9 cellular contexts compared by ENCODE assay signal in the genomic region with DNA sequence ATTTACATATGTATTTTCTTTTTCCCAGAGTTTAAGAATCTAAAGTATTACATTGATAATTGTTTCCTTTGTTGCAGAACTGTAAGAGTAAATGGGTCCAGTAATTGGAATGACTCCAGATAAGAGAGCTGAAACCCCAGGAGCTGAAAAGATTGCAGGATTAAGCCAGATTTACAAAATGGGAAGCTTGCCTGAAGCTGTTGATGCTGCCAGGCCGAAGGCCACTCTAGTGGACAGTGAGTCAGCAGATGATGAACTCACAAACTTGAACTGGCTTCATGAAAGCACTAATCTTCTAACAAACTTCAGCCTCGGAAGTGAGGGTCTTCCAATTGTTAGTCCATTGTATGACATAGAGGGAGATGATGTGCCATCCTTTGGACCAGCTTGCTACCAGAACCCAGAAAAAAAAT. TPM values are rescaled to one million over a fixed set of nuclear protein-coding genes. Genes with fewer than 3 reads are reported as not detected.
DNase-seq lines count a peak whose midpoint lies in the region; ATAC-seq and TF ChIP-seq lines count a peak whose summit lies in the region.
"Had no signal": no experiment of that assay in that cellular context is flagged by ENCODE, and none has a peak within 500 bp of the region (broad histone marks: within the 10 kb centered on the region; RNA-seq: fewer than 3 reads in every experiment).

No MANE protein-coding gene starts in this region.

- no peak for TF ChIP-seq POLR2A in heart left ventricle (IDR thresholded peaks at IDR 0.05)

- peaks cover 7% of the 10 kb centered on the region for H3K9me3 Mint-ChIP-seq in activated T-helper 17 cell treated with anti-CD3 and anti-CD28 coated beads, Interleukin-2, amount 50 U/mL, for 72 hours

- H3K4me1 Mint-ChIP-seq in activated T-helper 17 cell treated with anti-CD3 and anti-CD28 coated beads, Interleukin-2, amount 50 U/mL, for 72 hours, result peaks cover 25% of the 10 kb centered on the region

- no peak for TF ChIP-seq CTCF in heart left ventricle (IDR thresholded peaks at IDR 0.05)

- peaks cover 0 to 75% (median 40%) of the 10 kb centered on the region in 12 donors for H3K4me1 ChIP-seq in heart left ventricle

- peak; percentile 86 for DNase-seq in EH (ENCODE audit: low read depth)
- DNase-seq in heart left ventricle, result peak in 4 of 5 donors; percentile 24 to 50 (median 38)
- DNase-seq in renal cortical epithelial cell (ENCODE audit: low read depth), result peak; percentile 61
- DNase-seq in SKM-1 (lab: John Stamatoyannopoulos, UW; ENCODE audit: unreplicated experiment), result no peak
- DNase-seq in stimulated activated naive CD4-positive, alpha-beta T cell treated with Interleukin-2 at 50 U/mL for 16 hours (lab: John Stamatoyannopoulos, UW), result no peak
- DNase-seq in NCI-H510A treated with DMSO at 0.1 percent for 48 hours (lab: John Stamatoyannopoulos, UW), result no peak

- no peak for ATAC-seq in activated T-helper 17 cell treated with anti-CD3 and anti-CD28 coated beads, Interleukin-2, amount 50 U/mL, for 72 hours (replicated peaks)
- ATAC-seq in heart left ventricle (peak in 3 of 4 donors; percentile 36 to 66 (median 53)), GM18498 (IDR thresholded peaks at IDR 0.05; ENCODE audit: unreplicated experiment) (no peak)

- H3K9me3 ChIP-seq in heart left ventricle, result peaks cover 0 to 23% (median 15%) of the 10 kb centered on the region in 12 donors

- peak overlapping the region; percentile 38 for H3K27ac Mint-ChIP-seq in activated T-helper 17 cell treated with anti-CD3 and anti-CD28 coated beads, Interleukin-2, amount 50 U/mL, for 72 hours

- intact Hi-C loops in heart left ventricle (cut with DNase I), result no loop called here

- peaks cover 50% of the 10 kb centered on the region for H3K36me3 Mint-ChIP-seq in activated T-helper 17 cell treated with anti-CD3 and anti-CD28 coated beads, Interleukin-2, amount 50 U/mL, for 72 hours (ENCODE audit: low read depth)

- H3K4me3 Mint-ChIP-seq in activated T-helper 17 cell treated with anti-CD3 and anti-CD28 coated beads, Interleukin-2, amount 50 U/mL, for 72 hours, result no peak overlapping the region

- no peaks in the 10 kb centered on the region for H3K27me3 Mint-ChIP-seq in activated T-helper 17 cell treated with anti-CD3 and anti-CD28 coated beads, Interleukin-2, amount 50 U/mL, for 72 hours
- H3K27me3 Mint-ChIP-seq: IgD-negative memory B cell had no signal

- H3K36me3 ChIP-seq in heart left ventricle, result peaks cover 0 to 18% (median 0%) of the 10 kb centered on the region in 9 donors

- H3K27me3 ChIP-seq in heart left ventricle, result no peaks in the 10 kb centered on the region

- no peak overlapping the region for H3K4me3 ChIP-seq in heart left ventricle

- peak overlapping the region in 7 of 12 donors; percentile 7 to 79 (median 35) for H3K27ac ChIP-seq in heart left ventricle

- WGBS in heart left ventricle, 4 donors, result 31 to 63% (median 46%) methylated on average over 2 of the region's 2 CpGs

RNA-seq across cellular contexts. Expression of a gene that starts 31.6 kb away (rescaled TPM):
- total RNA-seq in activated T-helper 17 cell treated with anti-CD3 and anti-CD28 coated beads, Interleukin-2, amount 50 U/mL, for 72 hours, result 10 to 100 TPM; 45.2 to 48.5 TPM
- total RNA-seq in heart left ventricle (10 to 100 TPM in 6 of 9 donors, 1 to 10 TPM in 3; 7.3 to 17.0 (median 13.0) TPM), renal cortical epithelial cell (19.5 and 27.6 TPM in 2 replicates)
- polyA plus RNA-seq in heart left ventricle, result 1 to 10 TPM; 1.8 to 5.3 TPM

Comparison
In these comparisons a context has a peak if more than half of its experiments do, and no peak if none do; other contexts are left out.
1. DNase-seq: peak in EH (single experiment), heart left ventricle (4 of 5) and renal cortical epithelial cell (single experiment); none in SKM-1 (single experiment), stimulated activated naive CD4-positive, alpha-beta T cell treated with Interleukin-2 at 50 U/mL for 16 hours (single experiment) and NCI-H510A treated with DMSO at 0.1 percent for 48 hours (single experiment).
2. ATAC-seq: peak in heart left ventricle (3 of 4); none in activated T-helper 17 cell treated with anti-CD3 and anti-CD28 coated beads, Interleukin-2, amount 50 U/mL, for 72 hours (single experiment) and GM18498 (single experiment).